Comparison of ENCODE assay signal across 8 cellular contexts in the genomic region with DNA sequence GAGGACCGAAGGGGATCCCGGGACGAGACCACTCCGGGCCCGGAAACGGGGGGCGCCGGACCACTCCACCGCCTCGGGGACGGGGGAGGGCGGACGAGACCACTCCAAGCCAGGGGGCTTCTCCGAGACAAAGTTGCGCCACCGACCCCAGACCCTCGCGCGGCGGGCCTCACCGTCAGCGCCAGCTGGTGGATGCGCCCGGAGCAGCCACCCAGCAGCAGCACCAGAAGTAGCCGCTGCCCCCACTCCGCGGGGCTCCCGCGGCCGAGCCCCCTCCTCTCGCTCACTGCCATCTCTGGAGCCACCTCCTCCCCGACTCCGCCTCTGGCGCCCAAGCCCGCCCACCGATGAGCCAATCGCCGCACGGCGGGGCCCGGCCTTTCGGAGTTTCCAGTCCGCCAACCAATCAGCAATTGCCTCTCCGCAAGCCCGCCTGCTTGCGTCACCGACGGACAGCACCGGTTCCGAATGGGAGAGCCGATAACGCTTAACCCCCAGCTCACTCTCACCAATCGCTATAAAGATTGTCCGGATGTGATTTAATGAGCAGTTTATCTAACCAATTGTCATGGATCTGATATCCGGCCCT. TPM values are rescaled to one million over a fixed set of nuclear protein-coding genes. Genes with fewer than 3 reads are reported as not detected.
DNase-seq lines count a peak whose midpoint lies in the region; ATAC-seq, FAIRE-seq and TF ChIP-seq lines count a peak whose summit lies in the region.

GPR108 (minus strand) TSS at position 297 of the 589 bp plus-strand sequence; CDS start at position 293, 4 bp downstream.

- H3K4me1 ChIP-seq in pancreas (peaks cover 12 to 27% (median 13%) of the 10 kb centered on the region in 3 donors), tibial artery (peaks cover 0 to 45% (median 36%) of the 10 kb centered on the region in 4 donors)

- CTCF ChIA-PET in GM10248 (lab: Yijun Ruan, JAX) = interaction anchor here (1.0 to 7.3 kb wide), 23 partner anchors 10 to 297 kb away, joined by 3 to 124 read pairs (median 6); partner anchors contain the start of genes C3 and VAV1

- intact Hi-C loops in Right ventricle myocardium inferior (cut with DNase I) = loop anchor here (2.0 kb wide), 2 partner anchors 125 to 221 kb away; no protein-coding TSS in a partner anchor
- intact Hi-C loops in pancreas (cut with DNase I) = loop anchor here in 1 of 3 donors (5.0 kb wide), 1 partner anchor 125 kb away; no protein-coding TSS in a partner anchor
- intact Hi-C loops in tibial artery (cut with DNase I; ENCODE audit: low total_unique reads) = loop anchor here (10.0 kb wide), 2 partner anchors 127 to 363 kb away; partner anchors contain the start of genes ALKBH7 and PSPN

- peak; percentile 99 for FAIRE-seq in pancreas (lab: Jason Lieb, UNC)

- H3K4me3 ChIP-seq in pancreas = peak within 1 kb of the TSS; percentile 79 to 96 (median 88)
- H3K4me3 ChIP-seq in tibial artery = peak within 1 kb of the TSS; percentile 78 to 95

- H3K9me3 ChIP-seq in pancreas = no peaks in the 10 kb centered on the region
- H3K9me3 ChIP-seq in tibial artery = no peaks in the 10 kb centered on the region

- peaks cover 0 to 11% (median 0%) of the 10 kb centered on the region in 3 donors for H3K36me3 ChIP-seq in pancreas
- peaks cover 6 to 27% (median 15%) of the 10 kb centered on the region in 3 donors for H3K36me3 ChIP-seq in tibial artery

- peaks cover 45% of the 10 kb centered on the region for H3K4me1 Mint-ChIP-seq in activated naive CD8-positive, alpha-beta T cell treated with anti-CD3 and anti-CD28 coated beads, Interleukin-2, amount 50 U/mL, for 24 hours

- H3K36me3 Mint-ChIP-seq in activated naive CD8-positive, alpha-beta T cell treated with anti-CD3 and anti-CD28 coated beads, Interleukin-2, amount 50 U/mL, for 24 hours (ENCODE audit: low read depth) = peaks cover 18% of the 10 kb centered on the region

- H3K27me3 ChIP-seq in pancreas (no peaks in the 10 kb centered on the region), tibial artery (no peaks in the 10 kb centered on the region)

- peak within 1 kb of the TSS; percentile 91 to 95 (median 93) for H3K27ac ChIP-seq in pancreas
- peak within 1 kb of the TSS; percentile 93 to 97 for H3K27ac ChIP-seq in tibial artery

- H3K27ac Mint-ChIP-seq in activated naive CD8-positive, alpha-beta T cell treated with anti-CD3 and anti-CD28 coated beads, Interleukin-2, amount 50 U/mL, for 24 hours = peak within 1 kb of the TSS; percentile 93

- TF ChIP-seq CTCF in GM10248 (IDR thresholded peaks at IDR 0.05; ENCODE audit: control extremely low read depth, extremely low read depth, low read depth, missing control alignments) (no peak), pancreas (IDR thresholded peaks at IDR 0.05) (no peak), tibial artery (IDR thresholded peaks at IDR 0.05) (no peak)

- no peaks in the 10 kb centered on the region for H3K27me3 Mint-ChIP-seq in activated naive CD8-positive, alpha-beta T cell treated with anti-CD3 and anti-CD28 coated beads, Interleukin-2, amount 50 U/mL, for 24 hours

- DNase-seq in GM10248 (ENCODE audit: extremely low spot score) = peak; percentile 98
- peak; percentile 100 for DNase-seq in NCI-H1092 treated with DMSO at 0.1 percent for 48 hours (lab: John Stamatoyannopoulos, UW)
- peak; percentile 99 for DNase-seq in SW480 (ENCODE audit: low spot score)
- peak; percentile 99 for DNase-seq in activated naive CD8-positive, alpha-beta T cell treated with anti-CD3 and anti-CD28 coated beads, Interleukin-2, amount 50 U/mL, for 24 hours
- peak; percentile 100 for DNase-seq in Right ventricle myocardium inferior (ENCODE audit: missing footprints)
- peak; percentile 98 to 100 (median 99) for DNase-seq in pancreas
- peak; percentile 100 for DNase-seq in tibial artery

- 0 to 1% methylated on average over 40 to 55 of the region's 55 CpGs for whole genome bisulfite sequencing in pancreas, 2 donors

- ATAC-seq in HG02610 (IDR thresholded peaks at IDR 0.05; ENCODE audit: unreplicated experiment) (peak; percentile 61), Right ventricle myocardium inferior (peak; percentile 83), pancreas (peak; percentile 71 to 82 (median 77))
- ATAC-seq in activated naive CD8-positive, alpha-beta T cell treated with anti-CD3 and anti-CD28 coated beads, Interleukin-2, amount 50 U/mL, for 24 hours = peak; percentile 76

- POLR2A ChIA-PET in GM10248 (lab: Yijun Ruan, JAX) = interaction anchor here (0.6 to 1.8 kb wide), 5 partner anchors 36 to 207 kb away, joined by 3 to 8 read pairs (median 4); partner anchors contain the start of gene TNFSF9

- H3K9me3 Mint-ChIP-seq in activated naive CD8-positive, alpha-beta T cell treated with anti-CD3 and anti-CD28 coated beads, Interleukin-2, amount 50 U/mL, for 24 hours = no peaks in the 10 kb centered on the region

- peak within 1 kb of the TSS; percentile 91 for H3K4me3 Mint-ChIP-seq in activated naive CD8-positive, alpha-beta T cell treated with anti-CD3 and anti-CD28 coated beads, Interleukin-2, amount 50 U/mL, for 24 hours

RNA-seq across cellular contexts. Expression of gene GPR108, which starts in this region (rescaled TPM):
- total RNA-seq in Right ventricle myocardium inferior (23.9 TPM), pancreas (10 to 100 TPM; 46.1 to 62.6 (median 52.0) TPM)
- 100 to 1,000 TPM; 108 to 154 TPM for polyA plus RNA-seq in pancreas

Comparison
In these comparisons a context has a peak if more than half of its experiments do, and no peak if none do; other contexts are left out.
1. Peak in every context shown above with its lines: DNase-seq, ATAC-seq, H3K4me3 ChIP-seq and H3K27ac ChIP-seq.